1 cellular context compared by ENCODE assay signal in the genomic region with DNA sequence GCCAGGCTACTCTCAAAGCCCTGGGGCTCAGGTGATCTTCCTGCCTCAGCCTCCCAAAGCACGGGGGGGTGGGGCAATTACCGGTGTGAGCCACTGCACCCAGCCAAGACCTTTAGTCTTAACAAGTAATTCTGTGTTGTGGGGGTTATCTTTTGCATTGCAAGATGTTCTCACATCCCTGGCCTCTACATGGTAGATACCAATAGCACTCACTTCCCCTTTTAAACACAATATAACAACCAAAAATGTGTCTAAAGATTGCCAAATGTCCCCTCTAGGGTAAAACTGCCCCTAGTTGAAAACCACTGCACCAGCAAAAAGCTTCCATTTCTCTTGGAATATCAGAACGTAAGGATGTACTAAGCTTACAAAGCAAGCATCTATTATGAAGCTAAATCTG.
TF ChIP-seq lines count a peak whose summit lies in the region.

No MANE protein-coding gene starts in this region.

TF ChIP-seq in SK-N-SH treated with all-trans-retinoic acid at 6 μM for 48 hours, 23 proteins besides CTCF, POLR2A, EP300 and RAD21 (continued from another document):
- TF ChIP-seq POU6F1 (CRISPR knock-in tag; IDR thresholded peaks at IDR 0.05; ENCODE audit: borderline replicate concordance, low read depth) = no peak
- no peak for TF ChIP-seq ZFP3 (CRISPR knock-in tag; IDR thresholded peaks at IDR 0.05)
- TF ChIP-seq GLIS3 (CRISPR knock-in tag; IDR thresholded peaks at IDR 0.05) = no peak
- TF ChIP-seq TCF4 (CRISPR knock-in tag; IDR thresholded peaks at IDR 0.05; ENCODE audit: borderline replicate concordance) = no peak
- TF ChIP-seq OSR1 (CRISPR knock-in tag; IDR thresholded peaks at IDR 0.05) = no peak
